Comparison of ENCODE assay signal across 8 cellular contexts in genomic region chr17:76264425-76264754, GRCh38. TPM values are rescaled to one million over a fixed set of nuclear protein-coding genes. Genes with fewer than 3 reads are reported as not detected.
DNase-seq lines count a peak whose midpoint lies in the region; ATAC-seq and TF ChIP-seq lines count a peak whose summit lies in the region.

No MANE protein-coding gene starts in this region.

- peak overlapping the region; percentile 90 to 96 (median 94) for H3K27ac Mint-ChIP-seq in CD8-positive, alpha-beta memory T cell
- peak overlapping the region; percentile 60 for H3K27ac Mint-ChIP-seq in neural crest cell (ENCODE audit: unreplicated experiment)

- in situ Hi-C loops in brain microvascular endothelial cell (cut with HindIII; ENCODE audit: low pct_ligation_motif_present, low sequenced_read_pairs) = loop anchor here (25.0 kb wide), 1 partner anchor 102 kb away; no protein-coding TSS in a partner anchor

- POLR2A ChIA-PET in CD8-positive, alpha-beta memory T cell (lab: Charles Lee) = interaction anchor here (0.6 to 6.4 kb wide), 21 partner anchors 8 to 229 kb away, joined by 3 to 38 read pairs (median 5); partner anchors contain the start of genes FOXJ1, RNF157 and UBE2O

- peak overlapping the region; percentile 21 for H3K27ac ChIP-seq in CD8-positive, alpha-beta memory T cell (ENCODE audit: low read depth, low read length)
- H3K27ac ChIP-seq in brain microvascular endothelial cell = peak overlapping the region; percentile 83

- CTCF ChIA-PET in CD8-positive, alpha-beta memory T cell (lab: Charles Lee) = interaction anchor here (0.8 to 3.0 kb wide), 13 partner anchors 8 to 119 kb away, joined by 3 to 22 read pairs (median 4); no protein-coding TSS in a partner anchor

- H3K36me3 Mint-ChIP-seq in CD8-positive, alpha-beta memory T cell = peaks cover 0 to 26% (median 6%) of the 10 kb centered on the region in 3 donors
- no peaks in the 10 kb centered on the region for H3K36me3 Mint-ChIP-seq in neural crest cell (ENCODE audit: low read depth)

- peaks cover 19% of the 10 kb centered on the region for H3K36me3 ChIP-seq in CD8-positive, alpha-beta memory T cell (ENCODE audit: insufficient read depth, low read length)
- H3K36me3 ChIP-seq in brain microvascular endothelial cell (replicated peaks) = peaks cover 2% of the 10 kb centered on the region

- H3K4me3 ChIP-seq in CD8-positive, alpha-beta memory T cell (ENCODE audit: low read length) = no peak overlapping the region
- H3K4me3 ChIP-seq in brain microvascular endothelial cell (ENCODE audit: low read depth, low read length) = no peak overlapping the region

- H3K27me3 Mint-ChIP-seq in CD8-positive, alpha-beta memory T cell = no peaks in the 10 kb centered on the region
- no peaks in the 10 kb centered on the region for H3K27me3 Mint-ChIP-seq in neural crest cell (ENCODE audit: low read depth)

- ATAC-seq in HG03159 (IDR thresholded peaks at IDR 0.05; ENCODE audit: unreplicated experiment) = peak; percentile 1
- ATAC-seq in GM21423 (IDR thresholded peaks at IDR 0.05; ENCODE audit: unreplicated experiment) = no peak
- ATAC-seq in HG02970 (IDR thresholded peaks at IDR 0.05; ENCODE audit: low FRiP score, unreplicated experiment) = no peak
- no peak for ATAC-seq in HG03196 (IDR thresholded peaks at IDR 0.05; ENCODE audit: unreplicated experiment)

- H3K4me3 Mint-ChIP-seq in CD8-positive, alpha-beta memory T cell = peak overlapping the region; percentile 70 to 92 (median 77)
- peak overlapping the region; percentile 88 for H3K4me3 Mint-ChIP-seq in neural crest cell

- H3K4me1 Mint-ChIP-seq in CD8-positive, alpha-beta memory T cell = peaks cover 51 to 64% (median 51%) of the 10 kb centered on the region in 3 donors
- H3K4me1 Mint-ChIP-seq in neural crest cell = peaks cover 63% of the 10 kb centered on the region

- no peaks in the 10 kb centered on the region for H3K9me3 ChIP-seq in CD8-positive, alpha-beta memory T cell (ENCODE audit: low read length)

- no peaks in the 10 kb centered on the region for H3K9me3 Mint-ChIP-seq in CD8-positive, alpha-beta memory T cell
- no peaks in the 10 kb centered on the region for H3K9me3 Mint-ChIP-seq in neural crest cell

- H3K27me3 ChIP-seq in CD8-positive, alpha-beta memory T cell (ENCODE audit: insufficient read depth, low read length, poor library complexity, severe bottlenecking) = no peaks in the 10 kb centered on the region
- no peaks in the 10 kb centered on the region for H3K27me3 ChIP-seq in brain microvascular endothelial cell (replicated peaks)

- no peak for DNase-seq in CD8-positive, alpha-beta memory T cell
- no peak for DNase-seq in brain microvascular endothelial cell
- no peak for DNase-seq in neural crest cell (ENCODE audit: low read depth, low spot score)
- DNase-seq in NCI-H2227 treated with DMSO at 0.1 percent for 48 hours (lab: John Stamatoyannopoulos, UW) = no peak

- H3K4me1 ChIP-seq in CD8-positive, alpha-beta memory T cell (ENCODE audit: insufficient read depth, low read length) = peaks cover 63% of the 10 kb centered on the region

- TF ChIP-seq CTCF in brain microvascular endothelial cell (IDR thresholded peaks at IDR 0.05; ENCODE audit: low read depth, low read length, missing control alignments) (no peak), neural crest cell (conservative IDR thresholded peaks at IDR 0.05) (no peak)

RNA-seq across cellular contexts. Expression of gene UBALD2, which starts 0.8 kb away (rescaled TPM):
- 100 to 1,000 TPM; 125 to 133 TPM for total RNA-seq in CD8-positive, alpha-beta memory T cell
- 8.7 TPM for polyA plus RNA-seq in CD8-positive, alpha-beta memory T cell
- 18.8 and 21.5 TPM in 2 replicates for total RNA-seq in neural crest cell

RNA-seq across cellular contexts. Expression of gene RNF157, which starts 24.1 kb away (rescaled TPM):
- total RNA-seq in CD8-positive, alpha-beta memory T cell = 10 to 100 TPM; 13.9 TPM
- polyA plus RNA-seq in CD8-positive, alpha-beta memory T cell = 10.7 TPM
- total RNA-seq in neural crest cell = 50.4 and 54.0 TPM in 2 replicates

RNA-seq across cellular contexts. Expression of gene QRICH2, which starts 43.7 kb away (rescaled TPM):
- total RNA-seq in CD8-positive, alpha-beta memory T cell = 1 to 10 TPM; 2.4 to 2.5 TPM
- 0.22 TPM for polyA plus RNA-seq in CD8-positive, alpha-beta memory T cell
- total RNA-seq in neural crest cell = 10.6 and 12.3 TPM in 2 replicates
